In genomic region chr13:30000373-30000770, GRCh38 we compare ENCODE assay signal across 1 cellular context.
TF ChIP-seq lines count a peak whose summit lies in the region.

No MANE protein-coding gene starts in this region.

TF ChIP-seq in GM23338, 12 proteins besides CTCF, POLR2A, EP300 and RAD21 (continued from another document):
- TF ChIP-seq EZH2phosphoT487 (IDR thresholded peaks at IDR 0.05; ENCODE audit: unreplicated experiment) (no peak), NANOG (IDR thresholded peaks at IDR 0.05; ENCODE audit: borderline replicate concordance) (no peak), ZNF331 (CRISPR knock-in tag; IDR thresholded peaks at IDR 0.05; ENCODE audit: low read depth) (no peak), POLR2AphosphoS5 (IDR thresholded peaks at IDR 0.05; ENCODE audit: low read depth) (no peak), ZNF462 (CRISPR knock-in tag; IDR thresholded peaks at IDR 0.05) (no peak)
- TF ChIP-seq, protein P1, sequence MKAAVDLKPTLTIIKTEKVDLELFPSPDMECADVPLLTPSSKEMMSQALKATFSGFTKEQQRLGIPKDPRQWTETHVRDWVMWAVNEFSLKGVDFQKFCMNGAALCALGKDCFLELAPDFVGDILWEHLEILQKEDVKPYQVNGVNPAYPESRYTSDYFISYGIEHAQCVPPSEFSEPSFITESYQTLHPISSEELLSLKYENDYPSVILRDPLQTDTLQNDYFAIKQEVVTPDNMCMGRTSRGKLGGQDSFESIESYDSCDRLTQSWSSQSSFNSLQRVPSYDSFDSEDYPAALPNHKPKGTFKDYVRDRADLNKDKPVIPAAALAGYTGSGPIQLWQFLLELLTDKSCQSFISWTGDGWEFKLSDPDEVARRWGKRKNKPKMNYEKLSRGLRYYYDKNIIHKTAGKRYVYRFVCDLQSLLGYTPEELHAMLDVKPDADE (IDR thresholded peaks at IDR 0.05), result no peak
